ENCODE assay signal across 1 cellular context in genomic region chr10:43375401-43376020, GRCh38.
TF ChIP-seq lines count a peak whose summit lies in the region.

No MANE protein-coding gene starts in this region.

TF ChIP-seq in H1, 55 proteins besides CTCF, POLR2A, EP300 and RAD21:
- no peak for TF ChIP-seq EGR1 (IDR thresholded peaks at IDR 0.05; ENCODE audit: borderline replicate concordance, low read depth, low read length)
- TF ChIP-seq CREB1 (IDR thresholded peaks at IDR 0.05), result no peak
- no peak for TF ChIP-seq HDAC2 (IDR thresholded peaks at IDR 0.05; ENCODE audit: borderline replicate concordance in 1 of 2, low read depth in 2 of 2, low read length in 2 of 2)
- no peak for TF ChIP-seq BACH1 (IDR thresholded peaks at IDR 0.05; ENCODE audit: low read length)
- TF ChIP-seq CTBP2 (IDR thresholded peaks at IDR 0.05; ENCODE audit: borderline replicate concordance, insufficient read depth, insufficient read length, low read length), result no peak
- TF ChIP-seq KDM4A (IDR thresholded peaks at IDR 0.05; ENCODE audit: low read depth, low read length, severe bottlenecking), result no peak
- TF ChIP-seq, protein P1, sequence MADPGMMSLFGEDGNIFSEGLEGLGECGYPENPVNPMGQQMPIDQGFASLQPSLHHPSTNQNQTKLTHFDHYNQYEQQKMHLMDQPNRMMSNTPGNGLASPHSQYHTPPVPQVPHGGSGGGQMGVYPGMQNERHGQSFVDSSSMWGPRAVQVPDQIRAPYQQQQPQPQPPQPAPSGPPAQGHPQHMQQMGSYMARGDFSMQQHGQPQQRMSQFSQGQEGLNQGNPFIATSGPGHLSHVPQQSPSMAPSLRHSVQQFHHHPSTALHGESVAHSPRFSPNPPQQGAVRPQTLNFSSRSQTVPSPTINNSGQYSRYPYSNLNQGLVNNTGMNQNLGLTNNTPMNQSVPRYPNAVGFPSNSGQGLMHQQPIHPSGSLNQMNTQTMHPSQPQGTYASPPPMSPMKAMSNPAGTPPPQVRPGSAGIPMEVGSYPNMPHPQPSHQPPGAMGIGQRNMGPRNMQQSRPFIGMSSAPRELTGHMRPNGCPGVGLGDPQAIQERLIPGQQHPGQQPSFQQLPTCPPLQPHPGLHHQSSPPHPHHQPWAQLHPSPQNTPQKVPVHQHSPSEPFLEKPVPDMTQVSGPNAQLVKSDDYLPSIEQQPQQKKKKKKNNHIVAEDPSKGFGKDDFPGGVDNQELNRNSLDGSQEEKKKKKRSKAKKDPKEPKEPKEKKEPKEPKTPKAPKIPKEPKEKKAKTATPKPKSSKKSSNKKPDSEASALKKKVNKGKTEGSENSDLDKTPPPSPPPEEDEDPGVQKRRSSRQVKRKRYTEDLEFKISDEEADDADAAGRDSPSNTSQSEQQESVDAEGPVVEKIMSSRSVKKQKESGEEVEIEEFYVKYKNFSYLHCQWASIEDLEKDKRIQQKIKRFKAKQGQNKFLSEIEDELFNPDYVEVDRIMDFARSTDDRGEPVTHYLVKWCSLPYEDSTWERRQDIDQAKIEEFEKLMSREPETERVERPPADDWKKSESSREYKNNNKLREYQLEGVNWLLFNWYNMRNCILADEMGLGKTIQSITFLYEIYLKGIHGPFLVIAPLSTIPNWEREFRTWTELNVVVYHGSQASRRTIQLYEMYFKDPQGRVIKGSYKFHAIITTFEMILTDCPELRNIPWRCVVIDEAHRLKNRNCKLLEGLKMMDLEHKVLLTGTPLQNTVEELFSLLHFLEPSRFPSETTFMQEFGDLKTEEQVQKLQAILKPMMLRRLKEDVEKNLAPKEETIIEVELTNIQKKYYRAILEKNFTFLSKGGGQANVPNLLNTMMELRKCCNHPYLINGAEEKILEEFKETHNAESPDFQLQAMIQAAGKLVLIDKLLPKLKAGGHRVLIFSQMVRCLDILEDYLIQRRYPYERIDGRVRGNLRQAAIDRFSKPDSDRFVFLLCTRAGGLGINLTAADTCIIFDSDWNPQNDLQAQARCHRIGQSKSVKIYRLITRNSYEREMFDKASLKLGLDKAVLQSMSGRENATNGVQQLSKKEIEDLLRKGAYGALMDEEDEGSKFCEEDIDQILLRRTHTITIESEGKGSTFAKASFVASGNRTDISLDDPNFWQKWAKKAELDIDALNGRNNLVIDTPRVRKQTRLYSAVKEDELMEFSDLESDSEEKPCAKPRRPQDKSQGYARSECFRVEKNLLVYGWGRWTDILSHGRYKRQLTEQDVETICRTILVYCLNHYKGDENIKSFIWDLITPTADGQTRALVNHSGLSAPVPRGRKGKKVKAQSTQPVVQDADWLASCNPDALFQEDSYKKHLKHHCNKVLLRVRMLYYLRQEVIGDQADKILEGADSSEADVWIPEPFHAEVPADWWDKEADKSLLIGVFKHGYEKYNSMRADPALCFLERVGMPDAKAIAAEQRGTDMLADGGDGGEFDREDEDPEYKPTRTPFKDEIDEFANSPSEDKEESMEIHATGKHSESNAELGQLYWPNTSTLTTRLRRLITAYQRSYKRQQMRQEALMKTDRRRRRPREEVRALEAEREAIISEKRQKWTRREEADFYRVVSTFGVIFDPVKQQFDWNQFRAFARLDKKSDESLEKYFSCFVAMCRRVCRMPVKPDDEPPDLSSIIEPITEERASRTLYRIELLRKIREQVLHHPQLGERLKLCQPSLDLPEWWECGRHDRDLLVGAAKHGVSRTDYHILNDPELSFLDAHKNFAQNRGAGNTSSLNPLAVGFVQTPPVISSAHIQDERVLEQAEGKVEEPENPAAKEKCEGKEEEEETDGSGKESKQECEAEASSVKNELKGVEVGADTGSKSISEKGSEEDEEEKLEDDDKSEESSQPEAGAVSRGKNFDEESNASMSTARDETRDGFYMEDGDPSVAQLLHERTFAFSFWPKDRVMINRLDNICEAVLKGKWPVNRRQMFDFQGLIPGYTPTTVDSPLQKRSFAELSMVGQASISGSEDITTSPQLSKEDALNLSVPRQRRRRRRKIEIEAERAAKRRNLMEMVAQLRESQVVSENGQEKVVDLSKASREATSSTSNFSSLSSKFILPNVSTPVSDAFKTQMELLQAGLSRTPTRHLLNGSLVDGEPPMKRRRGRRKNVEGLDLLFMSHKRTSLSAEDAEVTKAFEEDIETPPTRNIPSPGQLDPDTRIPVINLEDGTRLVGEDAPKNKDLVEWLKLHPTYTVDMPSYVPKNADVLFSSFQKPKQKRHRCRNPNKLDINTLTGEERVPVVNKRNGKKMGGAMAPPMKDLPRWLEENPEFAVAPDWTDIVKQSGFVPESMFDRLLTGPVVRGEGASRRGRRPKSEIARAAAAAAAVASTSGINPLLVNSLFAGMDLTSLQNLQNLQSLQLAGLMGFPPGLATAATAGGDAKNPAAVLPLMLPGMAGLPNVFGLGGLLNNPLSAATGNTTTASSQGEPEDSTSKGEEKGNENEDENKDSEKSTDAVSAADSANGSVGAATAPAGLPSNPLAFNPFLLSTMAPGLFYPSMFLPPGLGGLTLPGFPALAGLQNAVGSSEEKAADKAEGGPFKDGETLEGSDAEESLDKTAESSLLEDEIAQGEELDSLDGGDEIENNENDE (IDR thresholded peaks at IDR 0.05; ENCODE audit: insufficient replicate concordance, low read length), result no peak
- TF ChIP-seq ASH2L (IDR thresholded peaks at IDR 0.05; ENCODE audit: low read length), result no peak
- no peak for TF ChIP-seq CBX5 (IDR thresholded peaks at IDR 0.05; ENCODE audit: low read depth, low read length)
TF ChIP-seq in H1: peak in this region for 0.
